In the genomic region with DNA sequence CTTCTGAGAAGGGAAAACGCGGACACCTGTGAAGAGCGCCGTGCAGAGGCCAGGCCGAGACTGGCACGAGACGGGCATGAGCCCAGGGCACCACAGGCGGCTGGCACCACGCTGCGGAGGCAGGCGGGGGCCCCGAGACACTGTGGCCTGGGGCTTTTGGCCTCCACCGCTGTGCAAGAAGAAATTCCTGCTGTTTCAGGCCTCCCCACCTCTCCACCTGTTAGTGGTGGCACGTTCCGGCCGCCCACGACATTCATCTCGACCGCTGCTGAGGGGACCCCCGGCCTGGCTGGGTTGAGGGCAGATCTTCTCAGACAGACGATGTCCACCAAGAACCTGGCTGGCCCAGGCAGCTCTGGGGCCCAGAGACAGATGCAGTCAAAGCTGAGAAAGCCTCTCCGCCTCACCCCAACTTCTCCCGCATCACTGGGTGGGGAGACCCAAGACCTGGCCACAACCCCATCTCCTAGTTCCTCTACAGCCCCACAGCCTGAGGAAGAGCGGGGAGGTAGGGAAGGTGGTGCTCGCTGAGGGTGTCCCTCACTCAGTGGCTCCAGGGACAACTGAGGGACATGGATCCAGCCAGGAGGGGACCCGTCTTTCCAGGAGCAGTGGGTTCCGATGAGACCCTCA, we compare ENCODE assay signal across 19 cellular contexts. TPM values are rescaled to one million over a fixed set of nuclear protein-coding genes. Genes with fewer than 3 reads are reported as not detected.
DNase-seq lines count a peak whose midpoint lies in the region; ATAC-seq, FAIRE-seq and TF ChIP-seq lines count a peak whose summit lies in the region.
"Had no signal": no experiment of that assay in that cellular context is flagged by ENCODE, and none has a peak within 500 bp of the region (broad histone marks: within the 10 kb centered on the region; RNA-seq: fewer than 3 reads in every experiment).

No MANE protein-coding gene starts in this region.

- H3K4me1 ChIP-seq in SK-N-SH (ENCODE audit: control insufficient read depth in 1 of 2, insufficient read depth in 2 of 2, low read depth in 1 of 2, low read length in 1 of 2) (peaks cover 0 to 33% of the 10 kb centered on the region in 2 experiments; a peak in 1 of 4 replicates), RWPE2 (ENCODE audit: insufficient read depth, poor library complexity, severe bottlenecking) (peaks cover 3% of the 10 kb centered on the region), HepG2 (ENCODE audit: insufficient read depth, low read length) (no peaks in the 10 kb centered on the region), sigmoid colon (peaks cover 0 to 99% (median 96%) of the 10 kb centered on the region in 4 donors)

- no peak overlapping the region for H2AFZ ChIP-seq in SK-N-SH (ENCODE audit: low read depth)
- no peak overlapping the region for H2AFZ ChIP-seq in HepG2 (ENCODE audit: low read length)

- DNase-seq in SK-N-SH = peak; percentile 15
- DNase-seq in RWPE2 (ENCODE audit: low spot score) = peak; percentile 41
- DNase-seq in HepG2 (ENCODE audit: low spot score) = no peak
- peak; percentile 64 for DNase-seq in sigmoid colon
- DNase-seq in anterior cingulate cortex (lab: John Stamatoyannopoulos, UW) = no peak
- no peak for DNase-seq in H54 (ENCODE audit: insufficient read length, low spot score)
- DNase-seq: CD4-positive, CD25-positive, alpha-beta regulatory T cell; GF-D8; HCEC 1CT; KBM-7; NCI-H1694 treated with DMSO at 0.1 percent for 48 hours; NCI-H2107; NCI-H510A; NCI-H748 treated with DMSO at 0.1 percent for 48 hours; NK-92 treated with Interleukin-12 subunit alpha and Interleukin-12 subunit beta, amount 100 ng/mL, for 24 hours; SIG-M5 had no signal

- ATAC-seq in SK-N-SH treated with all-trans-retinoic acid at 6 μM for 48 hours (no peak), RWPE2 (ENCODE audit: low read depth) (no peak), HepG2 (no peak), GM19023 (IDR thresholded peaks at IDR 0.05; ENCODE audit: unreplicated experiment) (no peak)

- peaks cover 0 to 8% of the 10 kb centered on the region in 2 experiments for H3K36me3 ChIP-seq in SK-N-SH (replicated peaks in 1 of 2; ENCODE audit: control insufficient read depth in 1 of 2, insufficient read depth in 2 of 2, low read length in 1 of 2)
- H3K36me3 ChIP-seq in RWPE2 (ENCODE audit: low read depth) = no peaks in the 10 kb centered on the region
- 0 out of 5 replicates have a peak, but pooled peaks cover 3 to 8% of the 10 kb centered on the region in 2 experiments for H3K36me3 ChIP-seq in HepG2 (replicated peaks in 1 of 2; ENCODE audit: control insufficient read depth in 1 of 2, insufficient read depth in 2 of 2, low read length in 2 of 2)
- peaks cover 0 to 10% (median 0%) of the 10 kb centered on the region in 4 donors for H3K36me3 ChIP-seq in sigmoid colon

- BruUV-seq in HepG2 (replicated peaks; lab: Mats Ljungman, UMichigan) = no TSS peak

- H3K4me3 ChIP-seq in SK-N-SH (ENCODE audit: low read depth in 2 of 2, low read length in 1 of 2) (no peak overlapping the region), RWPE2 (ENCODE audit: severe bottlenecking) (no peak overlapping the region), HepG2 (replicated peaks in 1 of 3; ENCODE audit: insufficient read depth in 1 of 3, low read depth in 2 of 3, low read length in 3 of 3) (no peak overlapping the region), sigmoid colon (no peak overlapping the region)

- TF ChIP-seq POLR2A in HepG2 (IDR thresholded peaks at IDR 0.05; ENCODE audit: insufficient read depth in 1 of 2, low read depth in 2 of 2, low read length in 2 of 2) (no peak), sigmoid colon (IDR thresholded peaks at IDR 0.05) (no peak), H54 (IDR thresholded peaks at IDR 0.05; ENCODE audit: low read depth, low read length) (no peak)

- H4K20me1 ChIP-seq in SK-N-SH (ENCODE audit: insufficient read depth) (peaks cover 98% of the 10 kb centered on the region), HepG2 (ENCODE audit: insufficient read depth, low read length) (peaks cover 5% of the 10 kb centered on the region; the same call in 1 of the 2 replicates)

- POLR2A ChIA-PET in SK-N-SH (lab: Yijun Ruan, JAX) = no interaction called here
- POLR2A ChIA-PET in HepG2 (lab: Yijun Ruan, JAX) = no interaction called here

- in situ Hi-C loops in HepG2 (cut with HindIII; ENCODE audit: extremely low pct_ligation_motif_present, low pct_unique_long_range_greater_than_20kb) = no loop called here

- no peaks in the 10 kb centered on the region for H3K9me3 ChIP-seq in SK-N-SH
- no peaks in the 10 kb centered on the region for H3K9me3 ChIP-seq in RWPE2 (ENCODE audit: severe bottlenecking)
- H3K9me3 ChIP-seq in HepG2 (ENCODE audit: low read length) = no peaks in the 10 kb centered on the region
- no peaks in the 10 kb centered on the region for H3K9me3 ChIP-seq in sigmoid colon

- FAIRE-seq in HepG2 (lab: Jason Lieb, UNC) (no peak), H54 (lab: Jason Lieb, UNC) (no peak)

- no peaks in the 10 kb centered on the region for H3K27me3 ChIP-seq in SK-N-SH (ENCODE audit: insufficient read depth)
- H3K27me3 ChIP-seq in RWPE2 (ENCODE audit: insufficient read depth, poor library complexity, severe bottlenecking) = no peaks in the 10 kb centered on the region
- no peaks in the 10 kb centered on the region for H3K27me3 ChIP-seq in HepG2 (ENCODE audit: control insufficient read depth in 1 of 2, insufficient read depth in 2 of 2, low read length in 2 of 2)
- H3K27me3 ChIP-seq in sigmoid colon = no peaks in the 10 kb centered on the region

- TF ChIP-seq CTCF in SK-N-SH (IDR thresholded peaks at IDR 0.05) = no peak
- TF ChIP-seq CTCF in RWPE2 (IDR thresholded peaks at IDR 0.05; ENCODE audit: poor library complexity, severe bottlenecking) = no peak
- TF ChIP-seq CTCF in HepG2 (CRISPR knock-in tag; IDR thresholded peaks at IDR 0.05) = no peak
- TF ChIP-seq CTCF in sigmoid colon (IDR thresholded peaks at IDR 0.05) = no peak

- H3F3A ChIP-seq in SK-N-SH (replicated peaks; ENCODE audit: insufficient read depth) = no peaks in the 10 kb centered on the region

- H3K79me2 ChIP-seq in SK-N-SH (ENCODE audit: insufficient read depth) (peaks cover 80% of the 10 kb centered on the region), HepG2 (ENCODE audit: insufficient read depth, low read length) (peaks cover 73% of the 10 kb centered on the region)

- H3K27ac ChIP-seq in SK-N-SH (ENCODE audit: low read depth in 2 of 2, low read length in 1 of 2) (no peak overlapping the region), RWPE2 (ENCODE audit: poor library complexity, severe bottlenecking) (no peak overlapping the region), HepG2 (ENCODE audit: extremely low read length, insufficient read depth, low read length) (no peak overlapping the region), sigmoid colon (peak overlapping the region in 3 of 4 donors; percentile 74 to 88 (median 84))
- H3K27ac ChIP-seq: 22Rv1 had no signal

- intact Hi-C loops in HepG2 (cut with micrococcal nuclease; ENCODE audit: unreplicated experiment) (no loop called here), sigmoid colon (cut with DNase I) (no loop called here)

- CTCF ChIA-PET in SK-N-SH (lab: Yijun Ruan, JAX) (no interaction called here), HepG2 (lab: Yijun Ruan, JAX; ENCODE audit: low intra/inter-chr PET ratio, low total read pairs) (no interaction called here)

- no peaks in the 10 kb centered on the region for H3K9me2 ChIP-seq in SK-N-SH

- TF ChIP-seq EP300 in SK-N-SH (IDR thresholded peaks at IDR 0.05; ENCODE audit: borderline replicate concordance in 1 of 2, low read depth in 1 of 2, low read length in 1 of 2) (no peak), HepG2 (IDR thresholded peaks at IDR 0.05; ENCODE audit: low read depth in 2 of 2, low read length in 2 of 2) (no peak), HepG2 (CRISPR knock-in tag; IDR thresholded peaks at IDR 0.05; ENCODE audit: borderline replicate concordance) (no peak), sigmoid colon (IDR thresholded peaks at IDR 0.05) (no peak)

- 96% methylated on average over 20 of the region's 27 CpGs for WGBS in SK-N-SH (ENCODE audit: low lambda C conversion rate)
- 94% methylated on average over 20 of the region's 27 CpGs for WGBS in HepG2 (ENCODE audit: low lambda C conversion rate)
- WGBS in sigmoid colon, 2 donors = 93 to 95% methylated on average over 27 of the region's 27 CpGs

- H3K4me2 ChIP-seq in SK-N-SH (no peak overlapping the region), HepG2 (ENCODE audit: low read depth, low read length) (no peak overlapping the region)

- TF ChIP-seq RAD21 in SK-N-SH (IDR thresholded peaks at IDR 0.05; ENCODE audit: low read length) (no peak), HepG2 (CRISPR knock-in tag; IDR thresholded peaks at IDR 0.05) (no peak)

- H3K9ac ChIP-seq in SK-N-SH (no peak overlapping the region), HepG2 (ENCODE audit: insufficient read depth, low read depth, low read length) (no peak overlapping the region)

RNA-seq across cellular contexts. Expression of gene NACC2, which starts 11.4 kb away (rescaled TPM):
- polyA plus RNA-seq in SK-N-SH (2012; rRNA removed) = 18.4 and 22.1 TPM in 2 replicates
- 11.0 and 14.6 TPM in 2 replicates for polyA plus RNA-seq in SK-N-SH (2012; cell fraction: cytosol; rRNA removed)
- 32.2 and 32.4 TPM in 2 replicates for polyA plus RNA-seq in SK-N-SH (2012; cell fraction: nucleus; rRNA removed)
- total RNA-seq in HepG2 (2016; rRNA removed; fragmentation: Illumina TruSeq; extraction: Trizol) = 10.5 and 12.3 TPM in 2 replicates
- 2.1 and 2.2 TPM in 2 replicates for total RNA-seq in HepG2 (2016; cell fraction: cytosol; rRNA removed; fragmentation: Illumina TruSeq; extraction: Trizol; ENCODE audit: low read depth)
- 9.0 and 12.3 TPM in 2 replicates for total RNA-seq in HepG2 (2016; cell fraction: insoluble cytoplasmic fraction; rRNA removed; fragmentation: Illumina TruSeq; extraction: Trizol)
- total RNA-seq in HepG2 (2016; cell fraction: membrane; rRNA removed; fragmentation: Illumina TruSeq; extraction: Trizol) = 5.3 TPM in 2 replicates
- total RNA-seq in HepG2 (2016; cell fraction: nucleus; rRNA removed; fragmentation: Illumina TruSeq; extraction: Trizol) = 8.0 and 9.6 TPM in 2 replicates
- polyA plus RNA-seq in HepG2 (2011; rRNA removed) = 5.9 and 6.3 TPM in 2 replicates
- polyA plus RNA-seq in HepG2 (2011; cell fraction: cytosol; rRNA removed) = 4.1 and 5.8 TPM in 2 replicates
- polyA plus RNA-seq in HepG2 (2011; cell fraction: nucleus; rRNA removed) = 28.9 and 40.8 TPM in 2 replicates
- 6.2 and 7.1 TPM in 2 replicates for polyA plus RNA-seq in HepG2 (2012)
- 0.80 TPM in 2 replicates for polyA plus RNA-seq in HepG2 (2016; cell fraction: cytosol; fragmentation: Illumina TruSeq; extraction: Trizol; ENCODE audit: low read depth)
- 8.9 and 10.6 TPM in 2 replicates for polyA plus RNA-seq in HepG2 (2016; cell fraction: insoluble cytoplasmic fraction; fragmentation: Illumina TruSeq; extraction: Trizol; ENCODE audit: low read depth)
- polyA plus RNA-seq in HepG2 (2016; cell fraction: membrane; fragmentation: Illumina TruSeq; extraction: Trizol; ENCODE audit: low read depth) = 2.4 and 2.5 TPM in 2 replicates
- polyA plus RNA-seq in HepG2 (2016; cell fraction: nucleus; fragmentation: Illumina TruSeq; extraction: Trizol; ENCODE audit: insufficient read depth, low read depth) = 15.3 and 15.7 TPM in 2 replicates
- polyA minus RNA-seq in HepG2 (2011; rRNA and poly(A)+ RNA removed; ENCODE audit: low replicate concordance) = 14.5 and 16.4 TPM in 2 replicates
- polyA minus RNA-seq in HepG2 (2011; cell fraction: cytosol; rRNA and poly(A)+ RNA removed) = 9.2 and 9.6 TPM in 2 replicates
- 10.6 and 13.4 TPM in 2 replicates for polyA minus RNA-seq in HepG2 (2011; cell fraction: nucleus; rRNA and poly(A)+ RNA removed)
- total RNA-seq in sigmoid colon = 10 to 100 TPM; 41.6 to 80.0 (median 65.4) TPM
- 10 to 100 TPM in 1 of 3 donors, 1 to 10 TPM in 2; 3.6 to 14.3 (median 5.1) TPM for polyA plus RNA-seq in sigmoid colon

RNA-seq across cellular contexts. Expression of gene TMEM250, which starts 35.0 kb away (rescaled TPM):
- 22.1 and 25.9 TPM in 2 replicates for polyA plus RNA-seq in SK-N-SH (2012; rRNA removed)
- polyA plus RNA-seq in SK-N-SH (2012; cell fraction: cytosol; rRNA removed) = 14.6 and 21.9 TPM in 2 replicates
- polyA plus RNA-seq in SK-N-SH (2012; cell fraction: nucleus; rRNA removed) = 31.1 and 36.2 TPM in 2 replicates
- 12.0 and 13.9 TPM in 2 replicates for total RNA-seq in HepG2 (2016; rRNA removed; fragmentation: Illumina TruSeq; extraction: Trizol)
- 7.7 and 7.9 TPM in 2 replicates for total RNA-seq in HepG2 (2016; cell fraction: cytosol; rRNA removed; fragmentation: Illumina TruSeq; extraction: Trizol; ENCODE audit: low read depth)
- 9.6 and 13.9 TPM in 2 replicates for total RNA-seq in HepG2 (2016; cell fraction: insoluble cytoplasmic fraction; rRNA removed; fragmentation: Illumina TruSeq; extraction: Trizol)
- total RNA-seq in HepG2 (2016; cell fraction: membrane; rRNA removed; fragmentation: Illumina TruSeq; extraction: Trizol) = 17.8 and 22.1 TPM in 2 replicates
- 10.1 and 11.0 TPM in 2 replicates for total RNA-seq in HepG2 (2016; cell fraction: nucleus; rRNA removed; fragmentation: Illumina TruSeq; extraction: Trizol)
- 5.5 and 7.1 TPM in 2 replicates for polyA plus RNA-seq in HepG2 (2011; rRNA removed)
- polyA plus RNA-seq in HepG2 (2011; cell fraction: cytosol; rRNA removed) = 7.1 and 10.4 TPM in 2 replicates
- 9.4 and 12.5 TPM in 2 replicates for polyA plus RNA-seq in HepG2 (2011; cell fraction: nucleus; rRNA removed)
- 6.0 and 9.5 TPM in 2 replicates for polyA plus RNA-seq in HepG2 (2012)
- 6.4 and 8.1 TPM in 2 replicates for polyA plus RNA-seq in HepG2 (2016; cell fraction: cytosol; fragmentation: Illumina TruSeq; extraction: Trizol; ENCODE audit: low read depth)
- 14.5 and 15.8 TPM in 2 replicates for polyA plus RNA-seq in HepG2 (2016; cell fraction: insoluble cytoplasmic fraction; fragmentation: Illumina TruSeq; extraction: Trizol; ENCODE audit: low read depth)
- polyA plus RNA-seq in HepG2 (2016; cell fraction: membrane; fragmentation: Illumina TruSeq; extraction: Trizol; ENCODE audit: low read depth) = 14.9 and 17.1 TPM in 2 replicates
- polyA plus RNA-seq in HepG2 (2016; cell fraction: nucleus; fragmentation: Illumina TruSeq; extraction: Trizol; ENCODE audit: insufficient read depth, low read depth) = 14.9 and 17.4 TPM in 2 replicates
- 18.3 and 50.6 TPM in 2 replicates for polyA minus RNA-seq in HepG2 (2011; rRNA and poly(A)+ RNA removed; ENCODE audit: low replicate concordance)
- 7.9 and 8.8 TPM in 2 replicates for polyA minus RNA-seq in HepG2 (2011; cell fraction: cytosol; rRNA and poly(A)+ RNA removed)
- 4.7 and 8.0 TPM in 2 replicates for polyA minus RNA-seq in HepG2 (2011; cell fraction: nucleus; rRNA and poly(A)+ RNA removed)
- total RNA-seq in sigmoid colon = 10 to 100 TPM; 23.7 to 35.6 (median 30.2) TPM
- 10 to 100 TPM; 25.4 to 48.4 (median 27.6) TPM for polyA plus RNA-seq in sigmoid colon

Comparison
In these comparisons a context has a peak if more than half of its experiments do, and no peak if none do; other contexts are left out.
1. DNase-seq: peak in SK-N-SH (single experiment), RWPE2 (single experiment) and sigmoid colon (single experiment); none in HepG2 (single experiment), anterior cingulate cortex (0 of 58) and H54 (single experiment).
2. H3K27ac ChIP-seq: peak in sigmoid colon (3 of 4); none in SK-N-SH (0 of 2), RWPE2 (single experiment) and HepG2 (single experiment).